Comparison of ENCODE assay signal across 8 cellular contexts in the genomic region with DNA sequence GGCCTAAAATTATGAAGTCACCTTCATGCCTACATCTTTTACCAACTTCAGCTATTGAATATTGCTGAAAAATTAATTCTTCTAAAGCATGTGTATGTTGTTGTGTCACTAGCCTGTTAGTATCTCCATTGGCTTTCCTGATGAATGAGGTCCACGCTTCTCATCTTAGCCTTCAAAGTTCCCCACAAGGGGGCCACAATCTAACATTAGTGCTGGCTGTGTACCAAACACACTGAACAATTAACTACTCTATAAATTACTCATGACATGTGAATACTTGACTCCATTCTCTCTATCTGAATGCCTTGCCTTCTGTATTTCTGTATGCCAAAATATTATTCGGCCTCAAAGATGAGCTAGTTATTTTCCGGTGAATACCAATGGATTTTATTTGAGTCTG.
DNase-seq lines count a peak whose midpoint lies in the region; ATAC-seq, FAIRE-seq and TF ChIP-seq lines count a peak whose summit lies in the region.

No MANE protein-coding gene starts in this region.

- no peaks in the 10 kb centered on the region for H3K9me3 ChIP-seq in A549

- no peak for TF ChIP-seq POLR2A in A549 (IDR thresholded peaks at IDR 0.05; ENCODE audit: low read length)

- TF ChIP-seq RAD21 in A549 (conservative IDR thresholded peaks at IDR 0.05 in 1 of 2, IDR thresholded peaks at IDR 0.05 in 1 of 2), result peak; percentile 26 to 47; a peak in 3 of 5 replicates

- H3K4me3 ChIP-seq in A549 (no peak overlapping the region), GM12864 (ENCODE audit: low read depth, low read length) (no peak overlapping the region)

- no peaks in the 10 kb centered on the region for H3K4me1 ChIP-seq in A549

- ATAC-seq in A549 (peak in 1 of 2 experiments; percentile 72; a peak in 4 of 6 replicates), GM21526 (IDR thresholded peaks at IDR 0.05; ENCODE audit: low FRiP score, unreplicated experiment) (no peak), GM19397 (IDR thresholded peaks at IDR 0.05; ENCODE audit: unreplicated experiment) (no peak)

- POLR2A ChIA-PET in A549 (lab: Yijun Ruan, JAX), result no interaction called here

- no peak for TF ChIP-seq EP300 in A549 (IDR thresholded peaks at IDR 0.05)

- TF ChIP-seq CTCF in A549 (IDR thresholded peaks at IDR 0.05) (peak; percentile 29), GM12864 (IDR thresholded peaks at IDR 0.05; ENCODE audit: low read depth, low read length, missing control alignments) (peak; percentile 30)

- CTCF ChIA-PET in A549 (lab: Yijun Ruan, JAX), result interaction anchor here (0.6 to 1.2 kb wide), 2 partner anchors 15 to 232 kb away, joined by 3 read pairs; no protein-coding TSS in a partner anchor

- 85% methylated on average over 3 of the region's 3 CpGs for WGBS in A549 (ENCODE audit: missing lambda C conversion rate)

- DNase-seq in A549 (ENCODE audit: low read depth in 1 of 2, low spot score in 1 of 2) (peak in 1 of 2 experiments; percentile 30), GM12864 (ENCODE audit: low read depth) (no peak), Kasumi-1 (lab: John Stamatoyannopoulos, UW) (peak; percentile 32 to 60), dermis microvascular lymphatic vessel endothelial cell (ENCODE audit: low read depth in 2 of 2) (peak; percentile 2 to 65), anterior cingulate cortex (lab: John Stamatoyannopoulos, UW) (no peak)
- DNase-seq in stimulated activated CD4-positive, alpha-beta T cell treated with anti-CD3 and anti-CD28 coated beads, Interleukin-12 subunit alpha, Interleukin-12 subunit beta, amount 100 ng/mL, for 4 hours, result no peak

- H3K27ac ChIP-seq in A549, result no peak overlapping the region

- H3K4me2 ChIP-seq in A549, result no peak overlapping the region

- FAIRE-seq in A549 (lab: Jason Lieb, UNC), result no peak

TF ChIP-seq in A549, 52 proteins besides CTCF, POLR2A, EP300 and RAD21:
- TF ChIP-seq SMC3 (IDR thresholded peaks at IDR 0.05), result peak; percentile 33; the same call in 2 of the 3 replicates
- no peak for TF ChIP-seq HOXB5 (CRISPR knock-in tag; IDR thresholded peaks at IDR 0.05)

Comparison
In these comparisons a context has a peak if more than half of its experiments do, and no peak if none do; other contexts are left out.
1. DNase-seq: peak in Kasumi-1 (2 of 2) and dermis microvascular lymphatic vessel endothelial cell (2 of 2); none in GM12864 (single experiment), stimulated activated CD4-positive, alpha-beta T cell treated with anti-CD3 and anti-CD28 coated beads, Interleukin-12 subunit alpha, Interleukin-12 subunit beta, amount 100 ng/mL, for 4 hours (single experiment) and anterior cingulate cortex (0 of 58).